Comparison of ENCODE assay signal across 8 cellular contexts in the genomic region with DNA sequence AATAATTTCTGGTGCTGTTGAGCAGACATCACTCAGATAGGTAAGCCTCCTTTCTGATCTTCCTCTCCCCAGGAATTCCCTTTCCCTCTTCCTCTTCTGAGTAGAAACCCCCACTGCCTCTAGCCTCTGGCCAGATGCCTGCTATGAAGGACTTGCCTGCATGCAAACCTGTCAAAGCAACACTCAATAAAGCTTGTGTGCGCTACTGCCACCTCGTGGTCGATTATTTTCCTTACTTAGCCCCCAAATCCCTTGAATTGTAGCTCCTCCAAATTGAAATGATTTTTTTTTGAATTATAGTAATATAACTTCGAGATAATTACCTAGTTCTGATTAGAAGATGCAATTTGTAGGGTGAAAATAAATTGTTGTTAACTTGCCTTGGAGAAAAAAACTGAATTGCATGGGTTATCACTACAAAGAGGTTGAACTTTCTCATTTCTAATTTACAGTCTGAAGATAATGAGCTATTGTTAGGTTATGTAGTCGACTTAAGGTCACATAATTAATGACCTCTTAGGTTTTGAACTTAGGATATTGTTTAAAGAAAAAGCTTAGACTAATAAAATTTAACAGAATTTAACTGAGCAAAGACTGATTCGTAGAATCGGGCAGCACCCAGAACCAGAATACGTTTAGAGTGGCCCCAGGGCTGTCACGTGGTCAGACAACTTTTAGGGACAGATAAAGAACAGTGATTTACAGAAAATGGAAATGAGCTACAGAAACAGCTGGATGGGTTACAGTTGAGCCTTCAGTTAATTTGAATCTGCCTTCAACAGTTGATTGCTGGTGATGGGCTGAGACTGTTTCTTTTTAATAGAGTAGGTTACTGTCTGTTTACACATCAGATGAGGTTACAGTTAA.
DNase-seq lines count a peak whose midpoint lies in the region; ATAC-seq and TF ChIP-seq lines count a peak whose summit lies in the region.

No MANE protein-coding gene starts in this region.

- ATAC-seq in HG02678 (IDR thresholded peaks at IDR 0.05; ENCODE audit: unreplicated experiment) (peak; percentile 79), right lobe of liver (peak; percentile 86 to 96 (median 90))

- H3K36me3 ChIP-seq in right lobe of liver = no peaks in the 10 kb centered on the region

- no peaks in the 10 kb centered on the region for H3K9me3 ChIP-seq in right lobe of liver

- WGBS in right lobe of liver (ENCODE audit: insufficient coverage, low coverage, low lambda C conversion rate, missing lambda C conversion rate) = 32% methylated on average over 9 of the region's 9 CpGs

- H3K4me1 ChIP-seq in right lobe of liver = no peaks in the 10 kb centered on the region

- H3K27ac ChIP-seq in coronary artery = no peak overlapping the region
- H3K27ac ChIP-seq in right lobe of liver = no peak overlapping the region

- TF ChIP-seq CTCF in coronary artery (IDR thresholded peaks at IDR 0.05) (peak; percentile 52), right lobe of liver (IDR thresholded peaks at IDR 0.05) (peak; percentile 72 to 81 (median 80))

- DNase-seq in stimulated activated naive CD4-positive, alpha-beta T cell (lab: John Stamatoyannopoulos, UW) = peak in 5 of 6 experiments; percentile 0 to 21 (median 10)
- DNase-seq in stimulated activated naive CD4-positive, alpha-beta T cell treated with Interleukin-2 at 50 U/mL for 16 hours (lab: John Stamatoyannopoulos, UW) = no peak
- DNase-seq in NCI-H1694 (lab: John Stamatoyannopoulos, UW) (peak; percentile 34), UCSD-AML1 (lab: John Stamatoyannopoulos, UW; ENCODE audit: unreplicated experiment) (peak; percentile 32), coronary artery (ENCODE audit: low spot score) (no peak), right lobe of liver (peak; percentile 55 to 73 (median 59))
- peak; percentile 5 for DNase-seq in stimulated activated CD8-positive, alpha-beta memory T cell treated with anti-CD3 and anti-CD28 coated beads, Interleukin-4, amount 100 ng/mL, for 24 hours (ENCODE audit: low read depth)

- H3K27me3 ChIP-seq in right lobe of liver = no peaks in the 10 kb centered on the region

- H3K4me3 ChIP-seq in coronary artery (no peak overlapping the region), right lobe of liver (no peak overlapping the region)

- TF ChIP-seq POLR2A in right lobe of liver (IDR thresholded peaks at IDR 0.05) = no peak

- intact Hi-C loops in right lobe of liver (cut with DNase I) = no loop called here

Comparison
In these comparisons a context has a peak if more than half of its experiments do, and no peak if none do; other contexts are left out.
1. DNase-seq: peak in stimulated activated naive CD4-positive, alpha-beta T cell (5 of 6), NCI-H1694 (single experiment), UCSD-AML1 (single experiment), right lobe of liver (3 of 3) and stimulated activated CD8-positive, alpha-beta memory T cell treated with anti-CD3 and anti-CD28 coated beads, Interleukin-4, amount 100 ng/mL, for 24 hours (single experiment); none in stimulated activated naive CD4-positive, alpha-beta T cell treated with Interleukin-2 at 50 U/mL for 16 hours (single experiment) and coronary artery (single experiment).